ENCODE assay signal across 13 cellular contexts in the genomic region with DNA sequence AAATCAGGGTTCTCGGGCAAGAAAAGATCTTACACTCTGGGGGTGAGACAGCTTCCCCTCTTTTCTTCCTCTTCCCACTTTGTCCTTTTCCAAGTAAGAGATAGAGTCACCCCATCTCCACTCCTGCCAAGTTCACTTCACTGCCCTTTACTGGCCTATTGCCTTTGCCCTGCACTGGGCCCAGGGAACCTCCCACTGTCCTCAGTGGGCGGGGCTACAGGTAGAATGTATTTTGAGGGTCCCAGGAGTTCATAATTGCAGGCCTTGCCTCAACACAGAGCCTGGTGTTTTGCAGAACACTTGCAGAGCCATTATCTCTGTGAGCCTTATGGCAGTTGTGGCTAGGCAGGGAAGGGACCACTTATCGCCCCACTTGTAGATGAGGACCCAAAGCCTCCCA. TPM values are rescaled to one million over a fixed set of nuclear protein-coding genes. Genes with fewer than 3 reads are reported as not detected.
A peak's percentile ranks its signal among the peaks of the same experiment; 100 is the strongest.
DNase-seq lines count a peak whose midpoint lies in the region; ATAC-seq and TF ChIP-seq lines count a peak whose summit lies in the region.
"Had no signal": no experiment of that assay in that cellular context is flagged by ENCODE, and none has a peak within 500 bp of the region (broad histone marks: within the 10 kb centered on the region; RNA-seq: fewer than 3 reads in every experiment).

No MANE protein-coding gene starts in this region.

- H2BK12ac ChIP-seq in trophoblast cell (ENCODE audit: low read length), result no peak overlapping the region

- H3K4me3 ChIP-seq in OCI-LY1 (ENCODE audit: low read depth, low read length, poor library complexity, severe bottlenecking), result peak overlapping the region; percentile 55
- H3K4me3 ChIP-seq in trophoblast cell (ENCODE audit: low read depth, low read length), result no peak overlapping the region
- peak overlapping the region in 1 of 10 donors; percentile 77 for H3K4me3 ChIP-seq in heart right ventricle
- H3K4me3 ChIP-seq: prostate gland, transverse colon had no signal

- H3K79me1 ChIP-seq in trophoblast cell (ENCODE audit: low read length), result peaks cover 14% of the 10 kb centered on the region

- H4K20me1 ChIP-seq in OCI-LY1 (ENCODE audit: insufficient read depth, low read length), result no peaks in the 10 kb centered on the region

- no peak overlapping the region for H2BK120ac ChIP-seq in trophoblast cell (ENCODE audit: insufficient read depth, low read length, poor library complexity)

- H2AFZ ChIP-seq in OCI-LY1 (ENCODE audit: low read length) (no peak overlapping the region), trophoblast cell (ENCODE audit: insufficient read depth, low read length, poor library complexity) (no peak overlapping the region)

- H3K4me1 Mint-ChIP-seq in T-helper 1 cell treated with Interleukin-12 subunit alpha and Interleukin-12 subunit beta and Interleukin-4 antibody, amounts not matched to agents 30 μg/mL and 1 μg/mL, for 36 hours (ENCODE audit: low read depth), result peaks cover 49% of the 10 kb centered on the region
- H3K4me1 Mint-ChIP-seq in chondrocyte (ENCODE audit: low read depth), result peaks cover 48% of the 10 kb centered on the region

- H3K18ac ChIP-seq in trophoblast cell (ENCODE audit: low read length), result no peak overlapping the region

- no peaks in the 10 kb centered on the region for H3F3A ChIP-seq in OCI-LY1 (ENCODE audit: insufficient read depth, low read length)

- H4K12ac ChIP-seq in trophoblast cell (ENCODE audit: low read depth, low read length), result no peak overlapping the region

- no peak overlapping the region for H2AK5ac ChIP-seq in trophoblast cell (ENCODE audit: low read length)

- no peaks in the 10 kb centered on the region for H3K27me3 ChIP-seq in OCI-LY1 (ENCODE audit: insufficient read depth, low read length)
- no peaks in the 10 kb centered on the region for H3K27me3 ChIP-seq in trophoblast cell (ENCODE audit: insufficient read depth, low read length)
- no peaks in the 10 kb centered on the region for H3K27me3 ChIP-seq in heart right ventricle
- H3K27me3 ChIP-seq: transverse colon had no signal

- intact Hi-C loops in heart right ventricle (cut with DNase I), result loop anchor here in 1 of 10 donors (5.0 kb wide), 1 partner anchor 76 kb away; the partner anchor contains the start of gene GNAI3

- no peak overlapping the region for H4K91ac ChIP-seq in trophoblast cell (ENCODE audit: low read depth, low read length)

- H3K36me3 Mint-ChIP-seq in T-helper 1 cell treated with Interleukin-12 subunit alpha and Interleukin-12 subunit beta and Interleukin-4 antibody, amounts not matched to agents 30 μg/mL and 1 μg/mL, for 36 hours (ENCODE audit: low read depth), result peaks cover 19% of the 10 kb centered on the region
- H3K36me3 Mint-ChIP-seq in chondrocyte (ENCODE audit: low read depth), result peaks cover 14% of the 10 kb centered on the region

- H3K4me3 Mint-ChIP-seq in T-helper 1 cell treated with Interleukin-12 subunit alpha and Interleukin-12 subunit beta and Interleukin-4 antibody, amounts not matched to agents 30 μg/mL and 1 μg/mL, for 36 hours, result peak overlapping the region; percentile 7
- H3K4me3 Mint-ChIP-seq in chondrocyte (ENCODE audit: unreplicated experiment), result no peak overlapping the region

- no peak overlapping the region for H3K23ac ChIP-seq in trophoblast cell (ENCODE audit: low read length)

- peak overlapping the region; percentile 63; the same call in 1 of the 2 replicates for H3K9ac ChIP-seq in OCI-LY1 (ENCODE audit: low read length)
- no peak overlapping the region for H3K9ac ChIP-seq in trophoblast cell (ENCODE audit: low read length)

- H3K79me2 ChIP-seq in OCI-LY1 (ENCODE audit: insufficient read depth, low read length), result no peaks in the 10 kb centered on the region
- peaks cover 9% of the 10 kb centered on the region for H3K79me2 ChIP-seq in trophoblast cell (ENCODE audit: control insufficient read depth, insufficient read depth, low read length, poor library complexity)

- ATAC-seq in heart right ventricle, result no peak

- H3K9me3 Mint-ChIP-seq in T-helper 1 cell treated with Interleukin-12 subunit alpha and Interleukin-12 subunit beta and Interleukin-4 antibody, amounts not matched to agents 30 μg/mL and 1 μg/mL, for 36 hours, result no peaks in the 10 kb centered on the region
- H3K9me3 Mint-ChIP-seq in chondrocyte (ENCODE audit: low read depth), result no peaks in the 10 kb centered on the region

- no peak overlapping the region for H4K8ac ChIP-seq in trophoblast cell (ENCODE audit: low read depth, low read length)

- peak overlapping the region; percentile 21 for H3K4ac ChIP-seq in trophoblast cell (ENCODE audit: low read depth, low read length)

- H3K27ac ChIP-seq in OCI-LY1 (ENCODE audit: low read depth, low read length, poor library complexity, severe bottlenecking), result peak overlapping the region; percentile 79
- H3K27ac ChIP-seq in trophoblast cell (ENCODE audit: low read depth, low read length), result no peak overlapping the region
- H3K27ac ChIP-seq in heart right ventricle, result peak overlapping the region in 1 of 10 donors; percentile 97
- H3K27ac ChIP-seq: transverse colon had no signal

- no peak overlapping the region for H3K14ac ChIP-seq in trophoblast cell (ENCODE audit: low read length)

- peaks cover 58% of the 10 kb centered on the region for H3K4me1 ChIP-seq in OCI-LY1 (ENCODE audit: insufficient read depth, low read length, severe bottlenecking)
- peaks cover 0 to 6% of the 10 kb centered on the region in 2 experiments for H3K4me1 ChIP-seq in trophoblast cell (ENCODE audit: control insufficient read depth in 1 of 2, insufficient read depth in 2 of 2, low read length in 2 of 2)
- H3K4me1 ChIP-seq in heart right ventricle, result peaks cover 9 to 63% (median 56%) of the 10 kb centered on the region in 9 donors

- no peaks in the 10 kb centered on the region for H3K9me2 ChIP-seq in OCI-LY1 (ENCODE audit: low read depth, low read length)

- DNase-seq in T-helper 1 cell (no peak), chondrocyte (ENCODE audit: low spot score) (no peak), trophoblast cell (no peak), GM19240 (ENCODE audit: insufficient read length, low spot score) (no peak), heart right ventricle (no peak)
- no peak for DNase-seq in stimulated activated CD4-positive, alpha-beta T cell treated with anti-CD3 and anti-CD28 coated beads, Interleukin-2, amount 100 ng/mL, for 24 hours
- DNase-seq: NCI-H2171 treated with DMSO at 0.1 percent for 48 hours, transverse colon had no signal

- no CpG with 5 or more reads among the region's 3 CpGs for WGBS in trophoblast cell (ENCODE audit: extremely low coverage, insufficient coverage, insufficient read length)
- 95 to 99% methylated on average over 3 of the region's 3 CpGs for whole genome bisulfite sequencing in heart right ventricle, 2 donors

- H3K9me3 ChIP-seq in OCI-LY1 (ENCODE audit: low read length) (no peaks in the 10 kb centered on the region), trophoblast cell (ENCODE audit: insufficient read depth, low read depth, low read length) (no peaks in the 10 kb centered on the region), heart right ventricle (no peaks in the 10 kb centered on the region)
- H3K9me3 ChIP-seq: prostate gland, transverse colon had no signal

- H3K27ac Mint-ChIP-seq in T-helper 1 cell treated with Interleukin-12 subunit alpha and Interleukin-12 subunit beta and Interleukin-4 antibody, amounts not matched to agents 30 μg/mL and 1 μg/mL, for 36 hours, result no peak overlapping the region
- peak overlapping the region; percentile 36 for H3K27ac Mint-ChIP-seq in chondrocyte (ENCODE audit: unreplicated experiment)

- peak overlapping the region; percentile 75; the same call in 1 of the 2 replicates for H3K4me2 ChIP-seq in OCI-LY1 (ENCODE audit: low read length)
- no peak overlapping the region for H3K4me2 ChIP-seq in trophoblast cell (ENCODE audit: low read length)

- no peak overlapping the region for H2BK5ac ChIP-seq in trophoblast cell (ENCODE audit: low read depth, low read length, poor library complexity)

- TF ChIP-seq CTCF in OCI-LY1 (IDR thresholded peaks at IDR 0.05; ENCODE audit: low read length), result no peak
- no peak for TF ChIP-seq CTCF in chondrocyte (IDR thresholded peaks at IDR 0.05)
- no peak for TF ChIP-seq CTCF in heart right ventricle (IDR thresholded peaks at IDR 0.05)

- no peaks in the 10 kb centered on the region for H3K27me3 Mint-ChIP-seq in T-helper 1 cell treated with Interleukin-12 subunit alpha and Interleukin-12 subunit beta and Interleukin-4 antibody, amounts not matched to agents 30 μg/mL and 1 μg/mL, for 36 hours (ENCODE audit: low read depth)
- H3K27me3 Mint-ChIP-seq in chondrocyte (ENCODE audit: low read depth), result no peaks in the 10 kb centered on the region

- H3K36me3 ChIP-seq in OCI-LY1 (ENCODE audit: insufficient read depth, low read length) (peaks cover 10% of the 10 kb centered on the region; the same call in 1 of the 2 replicates), trophoblast cell (ENCODE audit: control insufficient read depth in 1 of 2, insufficient read depth in 2 of 2, low read length in 2 of 2) (peaks cover 21 to 22% of the 10 kb centered on the region in 2 experiments), heart right ventricle (peaks cover 0 to 22% (median 4%) of the 10 kb centered on the region in 9 donors)
- H3K36me3 ChIP-seq: prostate gland, transverse colon had no signal

RNA-seq across cellular contexts. Expression of gene AMPD2, which starts 3.3 kb away (rescaled TPM):
- 70.6 to 100 TPM (median 74.2 TPM) in 3 replicates for total RNA-seq in chondrocyte
- polyA plus RNA-seq in trophoblast cell (2013), result 31.5 and 36.1 TPM in 2 replicates
- 10 to 100 TPM in 7 of 10 donors, 1 to 10 TPM in 3; 6.4 to 18.2 (median 11.5) TPM for total RNA-seq in heart right ventricle
- polyA plus RNA-seq in heart right ventricle, result 10 to 100 TPM; 12.3 to 15.2 TPM

RNA-seq across cellular contexts. Expression of gene GNAT2, which starts 3.5 kb away (rescaled TPM):
- total RNA-seq in chondrocyte (not detected in 3 replicates), heart right ventricle (not detected)
- polyA plus RNA-seq in trophoblast cell (2013), result 0.04 TPM in 1 of 2 replicates, not detected in the other
- under 1 TPM in 1 of 2 donors, not detected in 1; 0.04 TPM for polyA plus RNA-seq in heart right ventricle
- total RNA-seq: A172, cardiac septum, prostate gland, transverse colon had no signal

RNA-seq across cellular contexts. Expression of gene GSTM4, which starts 33.0 kb away (rescaled TPM):
- total RNA-seq in chondrocyte (14.5 to 20.8 TPM (median 14.8 TPM) in 3 replicates), heart right ventricle (10 to 100 TPM; 29.9 to 62.1 (median 43.5) TPM)
- polyA plus RNA-seq in trophoblast cell (2013), result 7.8 and 8.6 TPM in 2 replicates
- 10 to 100 TPM; 22.8 to 41.3 TPM for polyA plus RNA-seq in heart right ventricle

RNA-seq across cellular contexts. Expression of gene GSTM2, which starts 45.0 kb away (rescaled TPM):
- total RNA-seq in chondrocyte (24.6 to 41.3 TPM (median 25.8 TPM) in 3 replicates), heart right ventricle (10 to 100 TPM; 56.9 to 93.3 (median 68.1) TPM)
- polyA plus RNA-seq in trophoblast cell (2013), result 7.6 and 7.7 TPM in 2 replicates
- 100 to 1,000 TPM in 1 of 2 donors, 10 to 100 TPM in 1; 23.1 to 113 TPM for polyA plus RNA-seq in heart right ventricle
